ENCODE assay signal across 20 cellular contexts in genomic region chr3:43013256-43013655, GRCh38. TPM values are rescaled to one million over a fixed set of nuclear protein-coding genes. Genes with fewer than 3 reads are reported as not detected.
DNase-seq lines count a peak whose midpoint lies in the region; ATAC-seq, FAIRE-seq and TF ChIP-seq lines count a peak whose summit lies in the region.
"Had no signal": no experiment of that assay in that cellular context is flagged by ENCODE, and none has a peak within 500 bp of the region (broad histone marks: within the 10 kb centered on the region; RNA-seq: fewer than 3 reads in every experiment).

No MANE protein-coding gene starts in this region.

- TF ChIP-seq EP300 in HepG2 (IDR thresholded peaks at IDR 0.05; ENCODE audit: low read depth in 2 of 2, low read length in 2 of 2) = no peak
- TF ChIP-seq EP300 in HepG2 (CRISPR knock-in tag; IDR thresholded peaks at IDR 0.05; ENCODE audit: borderline replicate concordance) = no peak

- no peaks in the 10 kb centered on the region for H3K36me3 ChIP-seq in HepG2 (replicated peaks in 1 of 2; ENCODE audit: control insufficient read depth in 1 of 2, insufficient read depth in 2 of 2, low read length in 2 of 2)
- no peaks in the 10 kb centered on the region for H3K36me3 ChIP-seq in right lobe of liver
- no peaks in the 10 kb centered on the region for H3K36me3 ChIP-seq in HEK293 (ENCODE audit: control insufficient read depth in 2 of 2, insufficient read depth in 1 of 2, low read length in 2 of 2)
- no peaks in the 10 kb centered on the region for H3K36me3 ChIP-seq in thymus (ENCODE audit: control insufficient read depth, insufficient read depth)
- H3K36me3 ChIP-seq in pancreas = no peaks in the 10 kb centered on the region

- no peak overlapping the region for H3K27ac ChIP-seq in HepG2 (ENCODE audit: extremely low read length, insufficient read depth, low read length)
- H3K27ac ChIP-seq in right lobe of liver = no peak overlapping the region
- H3K27ac ChIP-seq in HEK293 (ENCODE audit: extremely low read depth, low read depth, low read length) = no peak overlapping the region
- peak overlapping the region; percentile 76 for H3K27ac ChIP-seq in thymus (ENCODE audit: low read depth)
- no peak overlapping the region for H3K27ac ChIP-seq in pancreas

- FAIRE-seq in HepG2 (lab: Jason Lieb, UNC) (no peak), pancreas (lab: Jason Lieb, UNC) (no peak)
- FAIRE-seq: A204.1, D721Med had no signal

- DNase-seq in HepG2 (ENCODE audit: low spot score) (no peak), right lobe of liver (no peak), T-helper 17 cell (no peak), pancreas (no peak), EL (no peak)
- DNase-seq: DMS79, HFFc6, NCI-H1105, NCI-H2081 treated with DMSO at 0.1 percent for 48 hours, SHP77 treated with DMSO at 0.1 percent for 48 hours, SK-N-SH had no signal

- intact Hi-C loops in HepG2 (cut with micrococcal nuclease; ENCODE audit: unreplicated experiment) = no loop called here
- intact Hi-C loops in right lobe of liver (cut with DNase I) = no loop called here
- intact Hi-C loops in pancreas (cut with DNase I) = no loop called here

- H4K20me1 ChIP-seq in HepG2 (ENCODE audit: insufficient read depth, low read length) = no peaks in the 10 kb centered on the region

- H3K4me3 ChIP-seq in HepG2 (replicated peaks in 1 of 3; ENCODE audit: insufficient read depth in 1 of 3, low read depth in 2 of 3, low read length in 3 of 3) (no peak overlapping the region), right lobe of liver (no peak overlapping the region), HEK293 (ENCODE audit: low read depth, low read length) (no peak overlapping the region), thymus (ENCODE audit: low read length) (no peak overlapping the region), pancreas (no peak overlapping the region)

- 0% methylated on average over 2 of the region's 2 CpGs for WGBS in HepG2 (ENCODE audit: low lambda C conversion rate)
- 85% methylated on average over 2 of the region's 2 CpGs for WGBS in right lobe of liver (ENCODE audit: insufficient coverage, low coverage, low lambda C conversion rate, missing lambda C conversion rate)
- 89% methylated on average over 2 of the region's 2 CpGs for WGBS in thymus
- WGBS in pancreas, 2 donors = 68 to 73% methylated on average over 2 of the region's 2 CpGs

- no peaks in the 10 kb centered on the region for H3K36me3 Mint-ChIP-seq in T-helper 17 cell (ENCODE audit: low read depth)

- no peak overlapping the region for H3K4me2 ChIP-seq in HepG2 (ENCODE audit: low read depth, low read length)
- H3K4me2 ChIP-seq: SK-N-SH had no signal

- TF ChIP-seq POLR2A in HepG2 (IDR thresholded peaks at IDR 0.05; ENCODE audit: insufficient read depth in 1 of 2, low read depth in 2 of 2, low read length in 2 of 2) (no peak), right lobe of liver (IDR thresholded peaks at IDR 0.05) (no peak)

- ATAC-seq in HepG2 (no peak), right lobe of liver (no peak), T-helper 17 cell (peak; percentile 18), pancreas (no peak), HG03097 (IDR thresholded peaks at IDR 0.05; ENCODE audit: low FRiP score, unreplicated experiment) (no peak)

- CTCF ChIA-PET in HepG2 (lab: Yijun Ruan, JAX; ENCODE audit: low intra/inter-chr PET ratio, low total read pairs) (no interaction called here), HEK293 (lab: Yijun Ruan, JAX) (no interaction called here)

- H3K4me1 Mint-ChIP-seq in T-helper 17 cell = no peaks in the 10 kb centered on the region

- TF ChIP-seq CTCF in HepG2 (CRISPR knock-in tag; IDR thresholded peaks at IDR 0.05) (no peak), right lobe of liver (IDR thresholded peaks at IDR 0.05) (no peak), HEK293 (tag by site-specific recombination; IDR thresholded peaks at IDR 0.05) (no peak), pancreas (IDR thresholded peaks at IDR 0.05) (no peak)

- no peak overlapping the region for H3K27ac Mint-ChIP-seq in T-helper 17 cell
- H3K27ac Mint-ChIP-seq: HFFc6 had no signal

- H2AFZ ChIP-seq in HepG2 (ENCODE audit: low read length) = no peak overlapping the region

- no peak for TF ChIP-seq RAD21 in HepG2 (CRISPR knock-in tag; IDR thresholded peaks at IDR 0.05)

- no peaks in the 10 kb centered on the region for H3K4me1 ChIP-seq in HepG2 (ENCODE audit: insufficient read depth, low read length)
- H3K4me1 ChIP-seq in right lobe of liver = no peaks in the 10 kb centered on the region
- H3K4me1 ChIP-seq in HEK293 (ENCODE audit: control insufficient read depth, insufficient read depth, low read length) = no peaks in the 10 kb centered on the region
- no peaks in the 10 kb centered on the region for H3K4me1 ChIP-seq in thymus (ENCODE audit: control insufficient read depth, insufficient read depth, low read length)
- H3K4me1 ChIP-seq in pancreas = no peaks in the 10 kb centered on the region

- no peaks in the 10 kb centered on the region for H3K27me3 Mint-ChIP-seq in T-helper 17 cell

- POLR2A ChIA-PET in HepG2 (lab: Yijun Ruan, JAX) (no interaction called here), HEK293 (lab: Yijun Ruan, JAX) (no interaction called here)

- BruUV-seq in HepG2 (replicated peaks; lab: Mats Ljungman, UMichigan) = no TSS peak

- H3K4me3 Mint-ChIP-seq in T-helper 17 cell = no peak overlapping the region
- H3K4me3 Mint-ChIP-seq: HFFc6 had no signal

- in situ Hi-C loops in HepG2 (cut with HindIII; ENCODE audit: extremely low pct_ligation_motif_present, low pct_unique_long_range_greater_than_20kb) = no loop called here

- H3K9me3 ChIP-seq in HepG2 (ENCODE audit: low read length) (peaks cover 57% of the 10 kb centered on the region), right lobe of liver (no peaks in the 10 kb centered on the region), HEK293 (ENCODE audit: control insufficient read depth, insufficient read depth, low read depth, low read length) (no peaks in the 10 kb centered on the region), T-helper 17 cell (ENCODE audit: control insufficient read depth, low read length, poor library complexity, severe bottlenecking) (peaks cover 12% of the 10 kb centered on the region), thymus (ENCODE audit: control insufficient read depth) (peaks cover 3% of the 10 kb centered on the region), pancreas (no peaks in the 10 kb centered on the region)
- H3K9me3 ChIP-seq: SK-N-SH had no signal

- no peaks in the 10 kb centered on the region for H3K79me2 ChIP-seq in HepG2 (ENCODE audit: insufficient read depth, low read length)

- H3K9ac ChIP-seq in HepG2 (ENCODE audit: insufficient read depth, low read depth, low read length) = no peak overlapping the region
- H3K9ac ChIP-seq: SK-N-SH had no signal

- H3K27me3 ChIP-seq in HepG2 (ENCODE audit: control insufficient read depth in 1 of 2, insufficient read depth in 2 of 2, low read length in 2 of 2) (no peaks in the 10 kb centered on the region), right lobe of liver (no peaks in the 10 kb centered on the region), thymus (ENCODE audit: control insufficient read depth, insufficient read depth) (no peaks in the 10 kb centered on the region), pancreas (no peaks in the 10 kb centered on the region)

TF ChIP-seq in HepG2, 621 proteins besides CTCF, POLR2A, EP300 and RAD21:
- TF ChIP-seq TSC22D2 (CRISPR knock-in tag; IDR thresholded peaks at IDR 0.05; ENCODE audit: borderline replicate concordance) = no peak
- TF ChIP-seq HES4 (CRISPR knock-in tag; IDR thresholded peaks at IDR 0.05; ENCODE audit: borderline replicate concordance) = 0 out of 2 replicates have a peak, but pooled peaks have one; percentile 28

TF ChIP-seq in HEK293, 187 proteins besides CTCF, POLR2A, EP300 and RAD21:
- TF ChIP-seq, protein P1, sequence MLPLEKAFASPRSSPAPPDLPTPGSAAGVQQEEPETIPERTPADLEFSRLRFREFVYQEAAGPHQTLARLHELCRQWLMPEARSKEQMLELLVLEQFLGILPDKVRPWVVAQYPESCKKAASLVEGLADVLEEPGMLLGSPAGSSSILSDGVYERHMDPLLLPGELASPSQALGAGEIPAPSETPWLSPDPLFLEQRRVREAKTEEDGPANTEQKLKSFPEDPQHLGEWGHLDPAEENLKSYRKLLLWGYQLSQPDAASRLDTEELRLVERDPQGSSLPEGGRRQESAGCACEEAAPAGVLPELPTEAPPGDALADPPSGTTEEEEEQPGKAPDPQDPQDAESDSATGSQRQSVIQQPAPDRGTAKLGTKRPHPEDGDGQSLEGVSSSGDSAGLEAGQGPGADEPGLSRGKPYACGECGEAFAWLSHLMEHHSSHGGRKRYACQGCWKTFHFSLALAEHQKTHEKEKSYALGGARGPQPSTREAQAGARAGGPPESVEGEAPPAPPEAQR (tag by site-specific recombination; IDR thresholded peaks at IDR 0.05) = no peak
- no peak for TF ChIP-seq EGR2 (tag by site-specific recombination; IDR thresholded peaks at IDR 0.05; ENCODE audit: low read depth)
- peak; percentile 78 for TF ChIP-seq ZIC2 (tag by site-specific recombination; IDR thresholded peaks at IDR 0.05)
TF ChIP-seq in HEK293: peak in this region for 1.

RNA-seq across cellular contexts. Expression of gene GASK1A, which starts 34.1 kb away (rescaled TPM):
- total RNA-seq in HepG2 (2016; rRNA removed; fragmentation: Illumina TruSeq; extraction: Trizol) (not detected in 2 replicates), right lobe of liver (10 to 100 TPM in 3 of 6 experiments, 1 to 10 TPM in 3; 5.5 to 17.5 (median 10.5) TPM), T-helper 17 cell (not detected), pancreas (1 to 10 TPM; 1.2 to 5.8 (median 2.2) TPM)
- total RNA-seq in HepG2 (2016; cell fraction: cytosol; rRNA removed; fragmentation: Illumina TruSeq; extraction: Trizol; ENCODE audit: low read depth) = not detected in 2 replicates
- total RNA-seq in HepG2 (2016; cell fraction: insoluble cytoplasmic fraction; rRNA removed; fragmentation: Illumina TruSeq; extraction: Trizol) = not detected in 2 replicates
- total RNA-seq in HepG2 (2016; cell fraction: membrane; rRNA removed; fragmentation: Illumina TruSeq; extraction: Trizol) = not detected in 2 replicates
- not detected in 2 replicates for total RNA-seq in HepG2 (2016; cell fraction: nucleus; rRNA removed; fragmentation: Illumina TruSeq; extraction: Trizol)
- polyA plus RNA-seq in HepG2 (2011; rRNA removed) (not detected in 2 replicates), thymus (1.0 TPM), pancreas (1 to 10 TPM; 1.5 to 1.7 TPM)
- polyA plus RNA-seq in HepG2 (2011; cell fraction: cytosol; rRNA removed) = not detected in 2 replicates
- not detected in 2 replicates for polyA plus RNA-seq in HepG2 (2011; cell fraction: nucleus; rRNA removed)
- polyA plus RNA-seq in HepG2 (2012) = not detected in 2 replicates
- polyA plus RNA-seq in HepG2 (2016; cell fraction: cytosol; fragmentation: Illumina TruSeq; extraction: Trizol; ENCODE audit: low read depth) = not detected in 2 replicates
- not detected in 2 replicates for polyA plus RNA-seq in HepG2 (2016; cell fraction: insoluble cytoplasmic fraction; fragmentation: Illumina TruSeq; extraction: Trizol; ENCODE audit: low read depth)
- not detected in 2 replicates for polyA plus RNA-seq in HepG2 (2016; cell fraction: membrane; fragmentation: Illumina TruSeq; extraction: Trizol; ENCODE audit: low read depth)
- not detected in 2 replicates for polyA plus RNA-seq in HepG2 (2016; cell fraction: nucleus; fragmentation: Illumina TruSeq; extraction: Trizol; ENCODE audit: insufficient read depth, low read depth)
- not detected in 2 replicates for polyA minus RNA-seq in HepG2 (2011; rRNA and poly(A)+ RNA removed; ENCODE audit: low replicate concordance)
- polyA minus RNA-seq in HepG2 (2011; cell fraction: cytosol; rRNA and poly(A)+ RNA removed) = not detected in 2 replicates
- polyA minus RNA-seq in HepG2 (2011; cell fraction: nucleus; rRNA and poly(A)+ RNA removed) = not detected in 2 replicates
- total RNA-seq: G401; HFFc6; NCI-H460; OCI-LY7; T-helper 1 cell treated with Interleukin-12 subunit alpha and Interleukin-12 subunit beta and Interleukin-4 antibody, amounts not matched to agents 30 ng/mL and 1 ng/mL, for 36 hours had no signal
- polyA plus RNA-seq: SK-N-SH had no signal
